In genomic region chr17:77247048-77247541, GRCh38 we compare ENCODE assay signal across 1 cellular context.
TF ChIP-seq lines count a peak whose summit lies in the region.

No MANE protein-coding gene starts in this region.

TF ChIP-seq in HepG2, 621 proteins besides CTCF, POLR2A, EP300 and RAD21 (continued from another document and continues in another):
- no peak for TF ChIP-seq GMEB1 (CRISPR knock-in tag; IDR thresholded peaks at IDR 0.05; ENCODE audit: borderline replicate concordance)
- no peak for TF ChIP-seq ESRRA (CRISPR knock-in tag; IDR thresholded peaks at IDR 0.05; ENCODE audit: low read depth)
- TF ChIP-seq ZFP36 (IDR thresholded peaks at IDR 0.05; ENCODE audit: borderline replicate concordance, low read depth, low read length, partially characterized antibody): no peak
- no peak for TF ChIP-seq ZNF879 (CRISPR knock-in tag; IDR thresholded peaks at IDR 0.05)
- TF ChIP-seq ZNF737 (CRISPR knock-in tag; IDR thresholded peaks at IDR 0.05; ENCODE audit: borderline replicate concordance): no peak
- 0 out of 2 replicates have a peak, but pooled peaks have one; percentile 47 for TF ChIP-seq ZNF761 (CRISPR knock-in tag; conservative IDR thresholded peaks at IDR 0.05)
- TF ChIP-seq ZNF816 (CRISPR knock-in tag; IDR thresholded peaks at IDR 0.05; ENCODE audit: borderline replicate concordance): no peak
- TF ChIP-seq KLF11 (CRISPR knock-in tag; IDR thresholded peaks at IDR 0.05): peak; percentile 89; the same call in 1 of the 2 replicates
- TF ChIP-seq TCF7 (IDR thresholded peaks at IDR 0.05; ENCODE audit: low read depth): no peak
- TF ChIP-seq BRCA1 (CRISPR knock-in tag; IDR thresholded peaks at IDR 0.05): no peak
- TF ChIP-seq SMARCE1 (IDR thresholded peaks at IDR 0.05; ENCODE audit: borderline replicate concordance): no peak
- no peak for TF ChIP-seq DPF2 (CRISPR knock-in tag; IDR thresholded peaks at IDR 0.05; ENCODE audit: borderline replicate concordance, low read depth)
- peak; percentile 86; the same call in 1 of the 2 replicates for TF ChIP-seq GTF3A (CRISPR knock-in tag; conservative IDR thresholded peaks at IDR 0.05)
- 0 out of 2 replicates have a peak, but pooled peaks have one; percentile 59 for TF ChIP-seq ZNF124 (CRISPR knock-in tag; IDR thresholded peaks at IDR 0.05)
- no peak for TF ChIP-seq ZNF780A (CRISPR knock-in tag; IDR thresholded peaks at IDR 0.05)
- peak; percentile 26; the same call in 1 of the 2 replicates for TF ChIP-seq RXRB (CRISPR knock-in tag; IDR thresholded peaks at IDR 0.05; ENCODE audit: borderline replicate concordance)
- TF ChIP-seq ASH2L (IDR thresholded peaks at IDR 0.05; ENCODE audit: insufficient read length, low read depth, low read length): no peak
- no peak for TF ChIP-seq ZNF224 (CRISPR knock-in tag; IDR thresholded peaks at IDR 0.05)
- no peak for TF ChIP-seq ZMYM3 (CRISPR knock-in tag; IDR thresholded peaks at IDR 0.05)
- peak; percentile 46; the same call in 1 of the 2 replicates for TF ChIP-seq ZNF768 (CRISPR knock-in tag; IDR thresholded peaks at IDR 0.05)
- TF ChIP-seq ZNF720 (CRISPR knock-in tag; IDR thresholded peaks at IDR 0.05): no peak
- TF ChIP-seq SMAD9 (CRISPR knock-in tag; IDR thresholded peaks at IDR 0.05): no peak
- TF ChIP-seq ZNF350 (CRISPR knock-in tag; IDR thresholded peaks at IDR 0.05; ENCODE audit: borderline replicate concordance, low read depth): peak; percentile 83
- TF ChIP-seq ZSCAN30 (CRISPR knock-in tag; IDR thresholded peaks at IDR 0.05): no peak
- TF ChIP-seq XRCC5 (optimal IDR thresholded peaks at IDR 0.05; ENCODE audit: low read length): peak; percentile 44
- TF ChIP-seq SALL2 (CRISPR knock-in tag; IDR thresholded peaks at IDR 0.05): no peak
- TF ChIP-seq ZNF557 (CRISPR knock-in tag; IDR thresholded peaks at IDR 0.05): no peak
- TF ChIP-seq IRX3 (CRISPR knock-in tag; IDR thresholded peaks at IDR 0.05; ENCODE audit: borderline replicate concordance, low read depth): no peak
- TF ChIP-seq POLR2G (IDR thresholded peaks at IDR 0.05; ENCODE audit: low read depth, low read length): no peak
- no peak for TF ChIP-seq KDM1A (CRISPR knock-in tag; IDR thresholded peaks at IDR 0.05)
- 0 out of 2 replicates have a peak, but pooled peaks have one; percentile 50 for TF ChIP-seq SPEN (CRISPR knock-in tag; IDR thresholded peaks at IDR 0.05; ENCODE audit: low read depth)
- no peak for TF ChIP-seq TP53 (CRISPR knock-in tag; conservative IDR thresholded peaks at IDR 0.05)
- TF ChIP-seq SIX1 (CRISPR knock-in tag; IDR thresholded peaks at IDR 0.05; ENCODE audit: borderline replicate concordance): no peak
- TF ChIP-seq ZNF160 (CRISPR knock-in tag; IDR thresholded peaks at IDR 0.05): no peak
- no peak for TF ChIP-seq SMYD3 (CRISPR knock-in tag; IDR thresholded peaks at IDR 0.05)
- TF ChIP-seq ZNF251 (CRISPR knock-in tag; IDR thresholded peaks at IDR 0.05): no peak
- no peak for TF ChIP-seq FOXK1 (CRISPR knock-in tag; IDR thresholded peaks at IDR 0.05; ENCODE audit: borderline replicate concordance, low read depth)
- TF ChIP-seq SAFB2 (CRISPR knock-in tag; IDR thresholded peaks at IDR 0.05; ENCODE audit: borderline replicate concordance, low read depth): no peak
- no peak for TF ChIP-seq HNRNPH1 (optimal IDR thresholded peaks at IDR 0.05; ENCODE audit: low read depth, low read length)
- peak; percentile 53; the same call in 1 of the 2 replicates for TF ChIP-seq DNMT1 (CRISPR knock-in tag; IDR thresholded peaks at IDR 0.05)
- no peak for TF ChIP-seq DDIT3 (CRISPR knock-in tag; IDR thresholded peaks at IDR 0.05)
- TF ChIP-seq GATAD1 (CRISPR knock-in tag; IDR thresholded peaks at IDR 0.05): peak; percentile 54
- no peak for TF ChIP-seq ZMYM2 (CRISPR knock-in tag; IDR thresholded peaks at IDR 0.05)
- TF ChIP-seq CCDC6 (CRISPR knock-in tag; IDR thresholded peaks at IDR 0.05): no peak
- TF ChIP-seq SMAD1 (CRISPR knock-in tag; IDR thresholded peaks at IDR 0.05; ENCODE audit: borderline replicate concordance, low read depth): peak; percentile 86; the same call in 1 of the 2 replicates
- TF ChIP-seq GFI1 (CRISPR knock-in tag; IDR thresholded peaks at IDR 0.05; ENCODE audit: borderline replicate concordance): no peak; the same call in 1 of the 2 replicates
- no peak for TF ChIP-seq MTERF4 (CRISPR knock-in tag; IDR thresholded peaks at IDR 0.05)
- no peak for TF ChIP-seq DBP (CRISPR knock-in tag; IDR thresholded peaks at IDR 0.05; ENCODE audit: not compliant biosample characterization)
- peak; percentile 76; the same call in 1 of the 2 replicates for TF ChIP-seq KAT7 (CRISPR knock-in tag; IDR thresholded peaks at IDR 0.05; ENCODE audit: borderline replicate concordance)
- no peak for TF ChIP-seq ZNF784 (CRISPR knock-in tag; IDR thresholded peaks at IDR 0.05; ENCODE audit: borderline replicate concordance)
- no peak for TF ChIP-seq ADNP (CRISPR knock-in tag; IDR thresholded peaks at IDR 0.05)
- TF ChIP-seq ZNF839 (CRISPR knock-in tag; IDR thresholded peaks at IDR 0.05; ENCODE audit: borderline replicate concordance): no peak; the same call in 1 of the 2 replicates
- no peak; the same call in 1 of the 2 replicates for TF ChIP-seq ETV5 (CRISPR knock-in tag; IDR thresholded peaks at IDR 0.05; ENCODE audit: borderline replicate concordance)
- TF ChIP-seq CENPX (CRISPR knock-in tag; IDR thresholded peaks at IDR 0.05): no peak
- no peak for TF ChIP-seq ZSCAN12 (CRISPR knock-in tag; IDR thresholded peaks at IDR 0.05)
- no peak for TF ChIP-seq CEBPB (IDR thresholded peaks at IDR 0.05; ENCODE audit: borderline replicate concordance, low read depth, low read length)
- peak; percentile 66; the same call in 1 of the 2 replicates for TF ChIP-seq EZH2 (conservative IDR thresholded peaks at IDR 0.05; ENCODE audit: low read depth, low read length)
- TF ChIP-seq SIX4 (CRISPR knock-in tag; IDR thresholded peaks at IDR 0.05): no peak
- peak; percentile 50 for TF ChIP-seq ZMYM4 (CRISPR knock-in tag; IDR thresholded peaks at IDR 0.05)
- peak; percentile 89; the same call in 1 of the 2 replicates for TF ChIP-seq ZNF34 (CRISPR knock-in tag; IDR thresholded peaks at IDR 0.05; ENCODE audit: borderline replicate concordance)
- TF ChIP-seq KLF12 (CRISPR knock-in tag; IDR thresholded peaks at IDR 0.05; ENCODE audit: borderline replicate concordance): 0 out of 2 replicates have a peak, but pooled peaks have one; percentile 45
- TF ChIP-seq ZNF773 (CRISPR knock-in tag; IDR thresholded peaks at IDR 0.05; ENCODE audit: borderline replicate concordance): no peak
- no peak for TF ChIP-seq DNMT3B (CRISPR knock-in tag; conservative IDR thresholded peaks at IDR 0.05)
- no peak for TF ChIP-seq ZNF660 (CRISPR knock-in tag; IDR thresholded peaks at IDR 0.05; ENCODE audit: borderline replicate concordance, low read depth)
- TF ChIP-seq LRRFIP1 (CRISPR knock-in tag; conservative IDR thresholded peaks at IDR 0.05): no peak
- TF ChIP-seq SCMH1 (CRISPR knock-in tag; IDR thresholded peaks at IDR 0.05; ENCODE audit: borderline replicate concordance): no peak
- peak; percentile 78 for TF ChIP-seq ZBTB38 (CRISPR knock-in tag; IDR thresholded peaks at IDR 0.05)
- no peak for TF ChIP-seq ZNF570 (CRISPR knock-in tag; IDR thresholded peaks at IDR 0.05; ENCODE audit: borderline replicate concordance)
- no peak for TF ChIP-seq MBNL3 (CRISPR knock-in tag; conservative IDR thresholded peaks at IDR 0.05)
- no peak for TF ChIP-seq CREB1 (IDR thresholded peaks at IDR 0.05)
- no peak for TF ChIP-seq CREB1 (CRISPR knock-in tag; IDR thresholded peaks at IDR 0.05)
- peak; percentile 95 for TF ChIP-seq ZSCAN25 (CRISPR knock-in tag; IDR thresholded peaks at IDR 0.05)
- TF ChIP-seq NFIC (IDR thresholded peaks at IDR 0.05; ENCODE audit: low read length): no peak
- TF ChIP-seq SNAPC5 (CRISPR knock-in tag; IDR thresholded peaks at IDR 0.05; ENCODE audit: borderline replicate concordance): no peak
- no peak for TF ChIP-seq CHCHD3 (CRISPR knock-in tag; IDR thresholded peaks at IDR 0.05)
- TF ChIP-seq BHLHE40 (IDR thresholded peaks at IDR 0.05; ENCODE audit: low read length): no peak
- TF ChIP-seq ARHGAP35 (CRISPR knock-in tag; IDR thresholded peaks at IDR 0.05; ENCODE audit: borderline replicate concordance): no peak
- no peak for TF ChIP-seq PCBP2 (optimal IDR thresholded peaks at IDR 0.05; ENCODE audit: low read depth, low read length, poor library complexity, severe bottlenecking)
- TF ChIP-seq ZNF276 (CRISPR knock-in tag; IDR thresholded peaks at IDR 0.05; ENCODE audit: low read depth): no peak
- no peak for TF ChIP-seq MAFF (IDR thresholded peaks at IDR 0.05; ENCODE audit: low read depth, low read length)
